In genomic region chrX:23118163-23118562, GRCh38 we compare ENCODE assay signal across 21 cellular contexts.
"Had no signal": no experiment of that assay in that cellular context is flagged by ENCODE, and none has a peak within 500 bp of the region (broad histone marks: within the 10 kb centered on the region; RNA-seq: fewer than 3 reads in every experiment).

No MANE protein-coding gene starts in this region.

- H3K27me3 ChIP-seq: Peyer's patch, SJSA1 had no signal

- H3K9me3 ChIP-seq: Peyer's patch, SJSA1 had no signal

- H3K36me3 ChIP-seq: Peyer's patch, SJSA1 had no signal

- H3K27ac ChIP-seq: PC-9, Peyer's patch, SJSA1 had no signal

- H3K4me3 ChIP-seq: PC-9, Peyer's patch, SJSA1 had no signal

- FAIRE-seq: HepG2 had no signal

- ATAC-seq: HepG2, Right ventricle myocardium inferior had no signal

- H3K4me2 ChIP-seq: PC-9 had no signal

- H2AFZ ChIP-seq: PC-9 had no signal

- H3K4me1 ChIP-seq: Peyer's patch, SJSA1 had no signal

- DNase-seq: IMR-90; Karpas-422; KG1; MM.1S; MV-4-11; NCI-H1048; NCI-H1105; NCI-H1436 treated with DMSO at 0.1 percent for 48 hours; NCI-H1694 treated with DMSO at 0.1 percent for 48 hours; NCI-H1930; NCI-H2107; NCI-H2227 treated with DMSO at 0.1 percent for 48 hours; NCI-H524 treated with DMSO at 0.1 percent for 48 hours; NCI-H82; NK-92 treated with Interleukin-12 subunit alpha and Interleukin-12 subunit beta, amount 100 ng/mL, for 24 hours; PC-9; Peyer's patch; SHP77 treated with DMSO at 0.1 percent for 48 hours had no signal
